In genomic region chr1:1084372-1085170, GRCh38 we compare ENCODE assay signal across 28 cellular contexts. TPM values are rescaled to one million over a fixed set of nuclear protein-coding genes. Genes with fewer than 3 reads are reported as not detected.
DNase-seq lines count a peak whose midpoint lies in the region; ATAC-seq, FAIRE-seq and TF ChIP-seq lines count a peak whose summit lies in the region.
"Had no signal": no experiment of that assay in that cellular context is flagged by ENCODE, and none has a peak within 500 bp of the region (broad histone marks: within the 10 kb centered on the region; RNA-seq: fewer than 3 reads in every experiment).

No MANE protein-coding gene starts in this region.

- H3K56ac ChIP-seq in H1 (replicated peaks; ENCODE audit: insufficient read length, low read depth, low read length): no peak overlapping the region

- no peak overlapping the region for H4K5ac ChIP-seq in H1 (ENCODE audit: insufficient read length, low read depth, low read length)

- peaks cover 0 to 3% of the 10 kb centered on the region in 2 experiments for H4K20me1 ChIP-seq in H1 (replicated peaks in 1 of 2; ENCODE audit: control insufficient read depth in 1 of 2, insufficient read depth in 2 of 2, low read length in 2 of 2)

- H3K27ac Mint-ChIP-seq in effector memory CD8-positive, alpha-beta T cell: no peak overlapping the region
- H3K27ac Mint-ChIP-seq: activated naive CD8-positive, alpha-beta T cell treated with anti-CD3 and anti-CD28 coated beads, Interleukin-2, amount 50 U/mL, for 24 hours; brain; CD8-positive, alpha-beta T cell; nephron progenitor cell had no signal

- TF ChIP-seq EP300 in H1 (IDR thresholded peaks at IDR 0.05; ENCODE audit: borderline replicate concordance in 1 of 2, low read depth in 2 of 2, low read length in 2 of 2): no peak

- H3K9ac ChIP-seq in H1 (replicated peaks in 1 of 4; ENCODE audit: extremely low read depth in 1 of 4, low read depth in 3 of 4, low read length in 3 of 4): no peak overlapping the region

- H4K8ac ChIP-seq in H1 (ENCODE audit: extremely low read depth, insufficient read depth, low read length): peak overlapping the region; percentile 25; the same call in 1 of the 2 replicates

- no peaks in the 10 kb centered on the region for H3K4me1 Mint-ChIP-seq in effector memory CD8-positive, alpha-beta T cell (ENCODE audit: low read depth in 2 of 2)
- H3K4me1 Mint-ChIP-seq: brain had no signal

- FAIRE-seq in H1 (lab: Jason Lieb, UNC): no peak
- FAIRE-seq: colon, GM18507, HTR-8/SVneo, TTC549 had no signal

- H2BK120ac ChIP-seq in H1 (replicated peaks; ENCODE audit: low read depth, low read length): no peak overlapping the region

- H2BK20ac ChIP-seq in H1 (ENCODE audit: low read length): no peak overlapping the region

- H3K27me3 Mint-ChIP-seq in effector memory CD8-positive, alpha-beta T cell: no peaks in the 10 kb centered on the region
- H3K27me3 Mint-ChIP-seq: activated naive CD8-positive, alpha-beta T cell treated with anti-CD3 and anti-CD28 coated beads, Interleukin-2, amount 50 U/mL, for 24 hours; brain had no signal

- 95% methylated on average over 34 of the region's 38 CpGs; no CpG with 5 or more reads in 1 of the 2 experiments for WGBS in H1 (ENCODE audit: extremely low coverage in 1 of 2, insufficient coverage in 1 of 2, insufficient read length in 1 of 2, insufficient replicate concordance in 2 of 2, low coverage in 1 of 2, low lambda C conversion rate in 2 of 2, missing lambda C conversion rate in 1 of 2), 2 experiments
- WGBS in spleen, 5 donors: 88 to 95% (median 95%) methylated on average over 9 to 38 of the region's 38 CpGs

- no peak for TF ChIP-seq RAD21 in H1 (IDR thresholded peaks at IDR 0.05 in 1 of 2, conservative IDR thresholded peaks at IDR 0.05 in 1 of 2; ENCODE audit: low read depth in 2 of 2, low read length in 2 of 2)

- H4K91ac ChIP-seq in H1 (replicated peaks; ENCODE audit: insufficient read length, low read length): no peak overlapping the region

- H3K23ac ChIP-seq in H1 (ENCODE audit: insufficient read length): no peak overlapping the region

- H3K4me1 ChIP-seq in H1 (replicated peaks in 1 of 4; ENCODE audit: control insufficient read depth in 3 of 4, insufficient read depth in 4 of 4, low read length in 3 of 4): peaks cover 0 to 5% (median 3%) of the 10 kb centered on the region in 4 experiments; a peak in 5 of 7 replicates
- H3K4me1 ChIP-seq in spleen: peaks cover 7 to 9% (median 8%) of the 10 kb centered on the region in 6 donors

- H2AFZ ChIP-seq in H1 (ENCODE audit: low read length): no peak overlapping the region

- peak; percentile 16 for DNase-seq in activated T-cell treated with anti-CD3 and anti-CD28 coated beads, Interleukin-2, amount 50 U/mL, for 1 hour
- DNase-seq in activated T-cell treated with anti-CD3 and anti-CD28 coated beads for 4 hours (no peak), Daoy (ENCODE audit: low read depth) (peak; percentile 13), H1 (ENCODE audit: low read depth in 1 of 2, low spot score in 2 of 2) (no peak), spleen (peak; percentile 66)
- DNase-seq in effector memory CD8-positive, alpha-beta T cell: no peak
- no peak for DNase-seq in stimulated activated naive CD4-positive, alpha-beta T cell treated with Interleukin-2 at 50 U/mL for 16 hours (lab: John Stamatoyannopoulos, UW)
- DNase-seq: DND-41; foreskin keratinocyte; Kasumi-1; NCI-H1092; NCI-H2081; NCI-H446 treated with DMSO at 0.1 percent for 48 hours; nephron progenitor cell; RPMI8226; stimulated activated CD4-positive, alpha-beta T cell treated with anti-CD3 and anti-CD28 coated beads, Interleukin-4, amount 100 ng/mL, for 4 hours had no signal

- H2BK5ac ChIP-seq in H1 (ENCODE audit: low read depth, low read length): no peak overlapping the region

- no peaks in the 10 kb centered on the region for H3K9me3 Mint-ChIP-seq in effector memory CD8-positive, alpha-beta T cell
- H3K9me3 Mint-ChIP-seq: activated naive CD8-positive, alpha-beta T cell treated with anti-CD3 and anti-CD28 coated beads, Interleukin-2, amount 50 U/mL, for 24 hours; brain; CD8-positive, alpha-beta T cell; nephron progenitor cell had no signal

- intact Hi-C loops in spleen (cut with DNase I; ENCODE audit: low total_unique reads): no loop called here

- H3K4ac ChIP-seq in H1 (replicated peaks; ENCODE audit: insufficient read length, low read depth, low read length): no peak overlapping the region

- H3K79me2 ChIP-seq in H1 (ENCODE audit: control insufficient read depth in 1 of 2, insufficient read depth in 2 of 2, low read length in 2 of 2): no peaks in the 10 kb centered on the region

- H3K27ac ChIP-seq in H1 (ENCODE audit: low read depth, low read length) (no peak overlapping the region), spleen (no peak overlapping the region)
- H3K27ac ChIP-seq: epithelial cell of prostate, foreskin keratinocyte, psoas muscle had no signal

- H3K36me3 Mint-ChIP-seq in effector memory CD8-positive, alpha-beta T cell (ENCODE audit: insufficient read depth): no peaks in the 10 kb centered on the region
- H3K36me3 Mint-ChIP-seq: brain had no signal

- no peak overlapping the region for H3K14ac ChIP-seq in H1 (ENCODE audit: insufficient read length)

- H3K36me3 ChIP-seq in H1 (ENCODE audit: control insufficient read depth in 2 of 4, insufficient read depth in 4 of 4, low read length in 3 of 4): no peaks in the 10 kb centered on the region
- peaks cover 0 to 42% (median 2%) of the 10 kb centered on the region in 6 donors for H3K36me3 ChIP-seq in spleen

- no peak overlapping the region for H3K4me3 ChIP-seq in H1 (ENCODE audit: extremely low read depth in 1 of 4, insufficient read depth in 2 of 4, low read depth in 3 of 4, low read length in 4 of 4)
- H3K4me3 ChIP-seq in spleen: no peak overlapping the region
- H3K4me3 ChIP-seq: psoas muscle had no signal

- no peak overlapping the region for H2BK15ac ChIP-seq in H1 (ENCODE audit: low read length)

- no peak overlapping the region for H3K4me2 ChIP-seq in H1 (ENCODE audit: insufficient read depth in 1 of 2, low read depth in 2 of 2, low read length in 2 of 2)

- no peak overlapping the region for H2BK12ac ChIP-seq in H1 (ENCODE audit: low read depth, low read length)

- H3K9me3 ChIP-seq in H1 (ENCODE audit: insufficient read depth in 2 of 2, low read depth in 1 of 2, low read length in 1 of 2) (no peaks in the 10 kb centered on the region), spleen (no peaks in the 10 kb centered on the region)
- H3K9me3 ChIP-seq: psoas muscle had no signal

- H3K27me3 ChIP-seq in H1 (replicated peaks in 1 of 4; ENCODE audit: control insufficient read depth in 3 of 4, extremely low read depth in 1 of 4, insufficient read depth in 3 of 4, low read length in 3 of 4): peaks cover 0 to 2% (median under 1%) of the 10 kb centered on the region in 4 experiments; a peak in 3 of 7 replicates
- peaks cover 0 to 9% (median 5%) of the 10 kb centered on the region in 7 donors for H3K27me3 ChIP-seq in spleen (replicated peaks in 1 of 7)
- H3K27me3 ChIP-seq: foreskin keratinocyte had no signal

- no peak for ATAC-seq in effector memory CD8-positive, alpha-beta T cell (replicated peaks)
- ATAC-seq in GM18498 (IDR thresholded peaks at IDR 0.05; ENCODE audit: unreplicated experiment): no peak
- ATAC-seq: activated naive CD8-positive, alpha-beta T cell treated with anti-CD3 and anti-CD28 coated beads, Interleukin-2, amount 50 U/mL, for 24 hours; CD8-positive, alpha-beta T cell; foreskin keratinocyte; psoas muscle had no signal

- no peak overlapping the region for H3K4me3 Mint-ChIP-seq in effector memory CD8-positive, alpha-beta T cell
- H3K4me3 Mint-ChIP-seq: activated naive CD8-positive, alpha-beta T cell treated with anti-CD3 and anti-CD28 coated beads, Interleukin-2, amount 50 U/mL, for 24 hours; brain; CD8-positive, alpha-beta T cell; nephron progenitor cell had no signal

- H3K18ac ChIP-seq in H1 (ENCODE audit: extremely low read depth, low read length): no peak overlapping the region

- peaks cover 6% of the 10 kb centered on the region; the same call in 1 of the 2 replicates for H3K23me2 ChIP-seq in H1 (ENCODE audit: low read depth, low read length)

- TF ChIP-seq CTCF in H1 (IDR thresholded peaks at IDR 0.05; ENCODE audit: control extremely low read depth in 1 of 3, insufficient read depth in 1 of 3, low read depth in 1 of 3, low read length in 3 of 3) (no peak), spleen (IDR thresholded peaks at IDR 0.05 in 8 of 11, conservative IDR thresholded peaks at IDR 0.05 in 3 of 11) (no peak)

- POLR2A ChIA-PET in H1 (lab: Charles Lee; ENCODE audit: partially characterized antibody): interaction anchor here (0.9 kb wide), 1 partner anchor 14 kb away, joined by 3 read pairs; no protein-coding TSS in a partner anchor

- H3K79me1 ChIP-seq in H1 (ENCODE audit: low read depth, low read length): no peaks in the 10 kb centered on the region

- CTCF ChIA-PET in H1 (lab: Charles Lee; ENCODE audit: partially characterized antibody): interaction anchor here (0.6 to 1.0 kb wide), 2 partner anchors 20 to 216 kb away, joined by 3 to 5 read pairs; no protein-coding TSS in a partner anchor

- no peak overlapping the region for H2AK5ac ChIP-seq in H1 (ENCODE audit: low read depth, low read length)

- TF ChIP-seq POLR2A in H1 (IDR thresholded peaks at IDR 0.05; ENCODE audit: control extremely low read depth in 1 of 2, low read depth in 2 of 2, low read length in 2 of 2) (no peak), spleen (IDR thresholded peaks at IDR 0.05) (no peak)

RNA-seq across cellular contexts. Expression of gene RNF223, which starts 10.5 kb away (rescaled TPM):
- total RNA-seq in Daoy (2014; rRNA removed; shearing (Covaris generic)): not detected in 2 replicates
- not detected in 2 replicates for total RNA-seq in H1 (2021; fragmentation: NEBNext Ultra II Directional; extraction: Animal tissue kit (Norgen Biotek cat#: 25700))
- not detected in 2 replicates for polyA plus RNA-seq in H1 (2011; rRNA removed)
- not detected for polyA plus RNA-seq in H1 (2011; cell fraction: cytosol; rRNA removed)
- not detected for polyA plus RNA-seq in H1 (2011; cell fraction: nucleus; rRNA removed)
- polyA plus RNA-seq in H1 (2012, experiment 1 of 2): not detected in 4 replicates
- not detected for polyA plus RNA-seq in H1 (2012, experiment 2 of 2)
- polyA plus RNA-seq in H1 (2013, experiment 1 of 2): 0.02 TPM
- not detected for polyA plus RNA-seq in H1 (2013, experiment 2 of 2)
- polyA minus RNA-seq in H1 (2011; rRNA and poly(A)+ RNA removed): not detected in 2 replicates
- polyA minus RNA-seq in H1 (2011; cell fraction: cytosol; rRNA and poly(A)+ RNA removed): not detected
- polyA minus RNA-seq in H1 (2011; cell fraction: nucleus; rRNA and poly(A)+ RNA removed): 0.40 TPM
- not detected for total RNA-seq in spleen
- not detected for polyA plus RNA-seq in spleen
- total RNA-seq: CD8-positive, alpha-beta T cell; psoas muscle; subcutaneous adipose tissue had no signal
- polyA plus RNA-seq: AG04450, psoas muscle had no signal

RNA-seq across cellular contexts. Expression of gene C1orf159, which starts 31.3 kb away (rescaled TPM):
- total RNA-seq in Daoy (2014; rRNA removed; shearing (Covaris generic)): 14.8 and 19.1 TPM in 2 replicates
- total RNA-seq in H1 (2021; fragmentation: NEBNext Ultra II Directional; extraction: Animal tissue kit (Norgen Biotek cat#: 25700)): 10.9 and 12.4 TPM in 2 replicates
- polyA plus RNA-seq in H1 (2011; rRNA removed) (10.0 and 15.7 TPM in 2 replicates), spleen (10 to 100 TPM in 2 of 3 donors, 1 to 10 TPM in 1; 8.5 to 25.7 (median 24.1) TPM)
- 11.1 TPM for polyA plus RNA-seq in H1 (2011; cell fraction: cytosol; rRNA removed)
- polyA plus RNA-seq in H1 (2011; cell fraction: nucleus; rRNA removed): 45.2 TPM
- polyA plus RNA-seq in H1 (2012, experiment 1 of 2): 6.7 to 11.8 TPM (median 10.8 TPM) in 4 replicates
- 9.1 TPM for polyA plus RNA-seq in H1 (2012, experiment 2 of 2)
- 8.9 TPM for polyA plus RNA-seq in H1 (2013, experiment 1 of 2)
- 8.4 TPM for polyA plus RNA-seq in H1 (2013, experiment 2 of 2)
- 2.8 and 4.3 TPM in 2 replicates for polyA minus RNA-seq in H1 (2011; rRNA and poly(A)+ RNA removed)
- 5.1 TPM for polyA minus RNA-seq in H1 (2011; cell fraction: cytosol; rRNA and poly(A)+ RNA removed)
- polyA minus RNA-seq in H1 (2011; cell fraction: nucleus; rRNA and poly(A)+ RNA removed): 14.2 TPM
- total RNA-seq in spleen: 10 to 100 TPM; 12.1 to 22.5 (median 18.7) TPM

Comparison
In these comparisons a context has a peak if more than half of its experiments do, and no peak if none do; other contexts are left out.
1. DNase-seq: peak in activated T-cell treated with anti-CD3 and anti-CD28 coated beads, Interleukin-2, amount 50 U/mL, for 1 hour (single experiment), Daoy (single experiment) and spleen (single experiment); none in activated T-cell treated with anti-CD3 and anti-CD28 coated beads for 4 hours (single experiment), H1 (0 of 2), effector memory CD8-positive, alpha-beta T cell (0 of 3) and stimulated activated naive CD4-positive, alpha-beta T cell treated with Interleukin-2 at 50 U/mL for 16 hours (single experiment).